ENCODE assay signal across 8 cellular contexts in the genomic region with DNA sequence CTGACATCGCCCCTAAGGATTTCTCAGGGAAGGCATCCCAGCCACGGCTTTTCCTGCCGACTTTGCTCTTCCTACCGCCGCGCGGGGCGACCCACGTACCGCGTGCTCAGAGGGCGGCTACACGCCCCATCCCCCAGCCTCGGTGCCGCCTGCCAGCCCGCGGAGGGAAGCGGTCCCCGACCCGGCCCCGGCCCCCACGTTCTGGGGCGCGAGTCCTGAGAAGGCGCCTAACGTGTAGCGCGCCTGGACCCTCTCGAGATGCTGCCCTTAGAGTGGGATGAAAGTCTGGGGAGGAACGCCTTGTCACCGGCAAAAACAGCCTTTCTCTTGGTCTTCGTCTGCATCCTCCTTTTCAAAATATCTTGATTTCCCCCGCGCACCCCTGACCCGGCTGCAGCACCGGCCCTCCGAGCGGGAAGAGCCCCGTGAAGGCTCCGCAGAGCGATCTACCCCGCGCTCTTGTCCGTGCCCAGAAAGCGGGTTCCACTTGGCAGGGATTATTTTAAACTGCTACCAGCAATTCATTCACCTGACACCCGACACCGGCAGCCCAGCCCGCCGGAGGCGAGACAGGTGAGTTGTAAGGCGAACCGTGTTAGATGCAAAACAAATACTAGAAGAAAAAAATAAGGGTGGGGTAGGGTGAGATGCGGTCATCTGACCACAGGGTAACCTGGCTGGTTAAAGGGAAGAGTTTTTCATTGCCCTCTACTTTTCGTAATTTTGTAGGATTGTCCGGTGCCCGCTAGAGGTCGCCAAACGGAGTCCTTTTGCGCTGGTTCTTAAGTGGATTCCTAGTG. TPM values are rescaled to one million over a fixed set of nuclear protein-coding genes. Genes with fewer than 3 reads are reported as not detected.
A peak's percentile ranks its signal among the peaks of the same experiment; 100 is the strongest.
DNase-seq lines count a peak whose midpoint lies in the region; ATAC-seq and TF ChIP-seq lines count a peak whose summit lies in the region.

No MANE protein-coding gene starts in this region.

- peaks cover 10% of the 10 kb centered on the region for H3K4me1 Mint-ChIP-seq in activated CD4-positive, alpha-beta T cell treated with anti-CD3 and anti-CD28 coated beads, Interleukin-2, amount 10 ng/mL, durations not matched to agents 24 days and 14 days

- peak overlapping the region; percentile 76 for H3K27ac Mint-ChIP-seq in activated CD4-positive, alpha-beta T cell treated with anti-CD3 and anti-CD28 coated beads, Interleukin-2, amount 10 ng/mL, durations not matched to agents 24 days and 14 days

- TF ChIP-seq CTCF in dorsolateral prefrontal cortex (IDR thresholded peaks at IDR 0.05 in 54 of 56, conservative IDR thresholded peaks at IDR 0.05 in 2 of 56; ENCODE audit: low read depth in 1 of 56, partially characterized antibody in 56 of 56) (peak; percentile 66 to 94 (median 85)), right lobe of liver (IDR thresholded peaks at IDR 0.05) (peak; percentile 56 to 90 (median 86))

- under 1% methylated on average over 27 of the region's 59 CpGs for WGBS in right lobe of liver (ENCODE audit: insufficient coverage, low coverage, low lambda C conversion rate, missing lambda C conversion rate)

- intact Hi-C loops in activated CD4-positive, alpha-beta T cell treated with anti-CD3 and anti-CD28 coated beads, Interleukin-2, amount 10 ng/mL, durations not matched to agents 24 days and 14 days (cut with micrococcal nuclease): loop anchor here (1.0 to 5.0 kb wide), 5 partner anchors 73 to 392 kb away; partner anchors contain the start of genes COX7A2L and MTA3
- intact Hi-C loops in dorsolateral prefrontal cortex (cut with DNase I) (loop anchor here (2.0 to 10.0 kb wide), 5 partner anchors 132 to 310 kb away; partner anchors contain the start of gene COX7A2L (in 2 of the 2)), right lobe of liver (cut with DNase I) (no loop called here)

- peaks cover 36% of the 10 kb centered on the region for H3K27me3 Mint-ChIP-seq in activated CD4-positive, alpha-beta T cell treated with anti-CD3 and anti-CD28 coated beads, Interleukin-2, amount 10 ng/mL, durations not matched to agents 24 days and 14 days

- H3K27me3 ChIP-seq in dorsolateral prefrontal cortex (peaks cover 0 to 35% (median 11%) of the 10 kb centered on the region in 45 donors), right lobe of liver (peaks cover 8 to 11% of the 10 kb centered on the region in 2 donors)

- H3K4me3 ChIP-seq in dorsolateral prefrontal cortex (peak overlapping the region; percentile 44 to 85 (median 65)), right lobe of liver (peak overlapping the region; percentile 50 to 55 (median 54))

- H3K27ac ChIP-seq in dorsolateral prefrontal cortex (peak overlapping the region in 39 of 59 donors; percentile 8 to 75 (median 48)), right lobe of liver (no peak overlapping the region)

- no peaks in the 10 kb centered on the region for H3K36me3 ChIP-seq in right lobe of liver

- no peaks in the 10 kb centered on the region for H3K9me3 ChIP-seq in right lobe of liver

- peaks cover 0 to 9% (median 0%) of the 10 kb centered on the region in 4 donors for H3K4me1 ChIP-seq in right lobe of liver

- no peak for TF ChIP-seq POLR2A in right lobe of liver (IDR thresholded peaks at IDR 0.05)

- ATAC-seq in GM19023 (IDR thresholded peaks at IDR 0.05; ENCODE audit: unreplicated experiment) (peak; percentile 48), HG03460 (IDR thresholded peaks at IDR 0.05; ENCODE audit: unreplicated experiment) (peak; percentile 57), right lobe of liver (peak; percentile 85 to 91 (median 88))

- H3K9me3 Mint-ChIP-seq in activated CD4-positive, alpha-beta T cell treated with anti-CD3 and anti-CD28 coated beads, Interleukin-2, amount 10 ng/mL, durations not matched to agents 24 days and 14 days: no peaks in the 10 kb centered on the region

- peak overlapping the region; percentile 86 for H3K4me3 Mint-ChIP-seq in activated CD4-positive, alpha-beta T cell treated with anti-CD3 and anti-CD28 coated beads, Interleukin-2, amount 10 ng/mL, durations not matched to agents 24 days and 14 days

- H3K36me3 Mint-ChIP-seq in activated CD4-positive, alpha-beta T cell treated with anti-CD3 and anti-CD28 coated beads, Interleukin-2, amount 10 ng/mL, durations not matched to agents 24 days and 14 days (ENCODE audit: low read depth): no peaks in the 10 kb centered on the region

- peak; percentile 81 for DNase-seq in AG20443 (ENCODE audit: low spot score)
- peak; percentile 95 for DNase-seq in NCI-H510A treated with DMSO at 0.1 percent for 48 hours (lab: John Stamatoyannopoulos, UW)
- DNase-seq in activated CD4-positive, alpha-beta T cell treated with anti-CD3 and anti-CD28 coated beads, Interleukin-2, amount 10 ng/mL, durations not matched to agents 24 days and 14 days: peak; percentile 92
- DNase-seq in dorsolateral prefrontal cortex: peak; percentile 46 to 77 (median 68)
- peak; percentile 58 to 62 (median 59) for DNase-seq in right lobe of liver
- peak; percentile 66 to 71 for DNase-seq in stimulated activated CD4-positive, alpha-beta T cell treated with anti-CD3 and anti-CD28 coated beads, Interleukin-4, amount 100 ng/mL, for 4 hours

RNA-seq across cellular contexts. Expression of gene KCNG3, which starts 0.9 kb away (rescaled TPM):
- total RNA-seq in activated CD4-positive, alpha-beta T cell treated with anti-CD3 and anti-CD28 coated beads, Interleukin-2, amount 10 ng/mL, durations not matched to agents 24 days and 14 days: 0.12 and 0.26 TPM in 2 replicates
- total RNA-seq in dorsolateral prefrontal cortex (10 to 100 TPM in 23 of 120 experiments, 1 to 10 TPM in 97; 1.7 to 15.8 (median 7.8) TPM), right lobe of liver (under 1 TPM in 1 of 6 experiments, not detected in 5; 0.06 TPM)

Comparison
In these comparisons a context has a peak if more than half of its experiments do, and no peak if none do; other contexts are left out.
1. H3K27ac ChIP-seq: peak in dorsolateral prefrontal cortex (39 of 59); none in right lobe of liver (0 of 3).
2. intact Hi-C loops: an anchor here in activated CD4-positive, alpha-beta T cell treated with anti-CD3 and anti-CD28 coated beads, Interleukin-2, amount 10 ng/mL, durations not matched to agents 24 days and 14 days (1.0 to 5.0 kb wide) and dorsolateral prefrontal cortex (2.0 to 10.0 kb wide); none called in right lobe of liver.
3. Peak in every context shown above with its lines, with median percentiles within 50 percentile points of each other: DNase-seq and ATAC-seq.